ENCODE assay signal across 31 cellular contexts in the genomic region with DNA sequence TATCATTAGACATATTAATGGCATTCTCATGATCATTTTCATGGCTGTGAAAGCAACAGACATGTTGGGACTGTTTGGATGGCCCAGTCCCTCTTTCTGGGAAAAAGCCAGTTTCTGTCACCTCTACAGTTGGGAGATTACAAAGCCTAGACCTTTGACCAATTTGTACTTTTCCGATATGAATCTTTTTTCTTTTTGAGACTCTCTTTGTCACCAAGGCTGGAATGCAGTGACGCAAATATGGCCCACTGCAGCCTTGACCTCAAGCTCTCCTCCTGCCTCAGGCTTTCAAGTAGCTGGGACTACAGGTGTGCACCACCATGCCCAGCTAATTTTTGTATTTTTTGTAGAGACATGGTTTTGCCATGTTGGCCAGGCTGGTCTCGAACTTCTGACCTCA.
"Had no signal": no experiment of that assay in that cellular context is flagged by ENCODE, and none has a peak within 500 bp of the region (broad histone marks: within the 10 kb centered on the region; RNA-seq: fewer than 3 reads in every experiment).

No MANE protein-coding gene starts in this region.

- DNase-seq: activated CD4-positive, alpha-beta memory T cell treated with anti-CD3 and anti-CD28 coated beads for 36 hours; activated CD4-positive, alpha-beta T cell treated with anti-CD3 and anti-CD28 coated beads for 36 hours; activated CD4-positive, alpha-beta T cell treated with anti-CD3 and anti-CD28 coated beads, Interleukin-2, amount 10 ng/mL, durations not matched to agents 24 days and 14 days; activated CD4-positive, CD25-positive, alpha-beta regulatory T cell; activated CD4-positive, CD25-positive, alpha-beta regulatory T cell treated with anti-CD3 and anti-CD28 coated beads, Interleukin-2, amount 50 U/mL, for 72 hours; activated CD8-positive, alpha-beta memory T cell treated with anti-CD3 and anti-CD28 coated beads, Interleukin-2, amount 10 ng/mL, durations not matched to agents 7 days and 5 days; activated CD8-positive, alpha-beta memory T cell treated with anti-CD3 and anti-CD28 coated beads, Interleukin-2, amount 50 U/mL, for 4 hours; activated CD8-positive, alpha-beta T cell treated with anti-CD3 and anti-CD28 coated beads, Interleukin-2, amount 10 ng/mL, durations not matched to agents 7 days and 5 days; activated effector memory CD4-positive, alpha-beta T cell treated with anti-CD3 and anti-CD28 coated beads, Interleukin-2, amount 50 U/mL, for 16 hours; activated naive CD4-positive, alpha-beta T cell treated with anti-CD3 and anti-CD28 coated beads for 36 hours; activated naive CD8-positive, alpha-beta T cell treated with anti-CD3 and anti-CD28 coated beads for 36 hours; activated naive CD8-positive, alpha-beta T cell treated with anti-CD3 and anti-CD28 coated beads, Interleukin-2, amount 50 U/mL, for 24 hours; activated T-cell treated with anti-CD3 and anti-CD28 coated beads, Interleukin-2, amount 50 U/mL, for 1 hour; activated T-cell treated with anti-CD3 and anti-CD28 coated beads, Interleukin-2, amount 50 U/mL, for 48 hours; brain microvascular endothelial cell; dorsolateral prefrontal cortex; effector memory CD4-positive, alpha-beta T cell; endodermal cell; foreskin fibroblast; head of caudate nucleus; T-helper 2 cell had no signal

- H3K27me3 ChIP-seq: ascending aorta, brain microvascular endothelial cell had no signal

- ATAC-seq: activated CD4-positive, alpha-beta T cell treated with anti-CD3 and anti-CD28 coated beads for 36 hours; activated CD8-positive, alpha-beta memory T cell treated with anti-CD3 and anti-CD28 coated beads, Interleukin-2, amount 10 ng/mL, durations not matched to agents 7 days and 5 days; activated CD8-positive, alpha-beta T cell treated with anti-CD3 and anti-CD28 coated beads, Interleukin-2, amount 10 ng/mL, durations not matched to agents 7 days and 5 days; activated naive CD8-positive, alpha-beta T cell treated with anti-CD3 and anti-CD28 coated beads, Interleukin-2, amount 50 U/mL, for 24 hours; esophagus mucosa had no signal

- H3K4me1 ChIP-seq: ascending aorta had no signal

- H3K4me3 ChIP-seq: ascending aorta, coronary artery, dorsolateral prefrontal cortex had no signal

- H3K27me3 Mint-ChIP-seq: activated CD4-positive, alpha-beta memory T cell treated with anti-CD3 and anti-CD28 coated beads for 36 hours; activated CD4-positive, alpha-beta T cell treated with anti-CD3 and anti-CD28 coated beads for 36 hours; activated CD4-positive, alpha-beta T cell treated with anti-CD3 and anti-CD28 coated beads, Interleukin-2, amount 10 ng/mL, durations not matched to agents 24 days and 14 days; activated CD8-positive, alpha-beta memory T cell treated with anti-CD3 and anti-CD28 coated beads, Interleukin-2, amount 10 ng/mL, durations not matched to agents 7 days and 5 days; activated naive CD4-positive, alpha-beta T cell treated with anti-CD3 and anti-CD28 coated beads, Interleukin-2, amount 50 U/mL, for 24 hours; activated naive CD8-positive, alpha-beta T cell treated with anti-CD3 and anti-CD28 coated beads for 36 hours; activated naive CD8-positive, alpha-beta T cell treated with anti-CD3 and anti-CD28 coated beads, Interleukin-2, amount 50 U/mL, for 24 hours; central memory CD8-positive, alpha-beta T cell; dendritic cell treated with granulocyte-macrophage colony-stimulating factor and Interleukin-4, amounts not matched to agents 40 ng/mL and 50 ng/mL, for 4 days had no signal

- H3K9me3 Mint-ChIP-seq: activated CD4-positive, alpha-beta memory T cell treated with anti-CD3 and anti-CD28 coated beads for 36 hours; activated CD4-positive, alpha-beta T cell treated with anti-CD3 and anti-CD28 coated beads, Interleukin-2, amount 10 ng/mL, durations not matched to agents 24 days and 14 days; activated naive CD4-positive, alpha-beta T cell treated with anti-CD3 and anti-CD28 coated beads for 36 hours; activated naive CD4-positive, alpha-beta T cell treated with anti-CD3 and anti-CD28 coated beads, Interleukin-2, amount 50 U/mL, for 24 hours; activated naive CD8-positive, alpha-beta T cell treated with anti-CD3 and anti-CD28 coated beads for 36 hours; activated naive CD8-positive, alpha-beta T cell treated with anti-CD3 and anti-CD28 coated beads, Interleukin-2, amount 50 U/mL, for 24 hours; activated T-helper 1 cell treated with anti-CD3 and anti-CD28 coated beads, Interleukin-12 subunit alpha, Interleukin-12 subunit beta, Interleukin-2, Interleukin-4 antibody, amounts not matched to agents 30 ng/mL and 10 ng/mL and 1 ng/mL, durations not matched to agents 14 hours and 24 hours and 36 hours; activated T-helper 2 cell treated with anti-CD3 and anti-CD28 coated beads, Interferon-gamma antibody, Interleukin-2, Interleukin-4, amounts not matched to agents 10 μg/mL and 5 μg/mL and 100 μg/mL, durations not matched to agents 14 hours and 24 hours and 36 hours; central memory CD8-positive, alpha-beta T cell; dendritic cell treated with granulocyte-macrophage colony-stimulating factor and Interleukin-4, amounts not matched to agents 40 ng/mL and 50 ng/mL, for 4 days had no signal

- H3K4me1 Mint-ChIP-seq: activated CD4-positive, alpha-beta T cell treated with anti-CD3 and anti-CD28 coated beads for 36 hours; activated CD4-positive, alpha-beta T cell treated with anti-CD3 and anti-CD28 coated beads, Interleukin-2, amount 10 ng/mL, durations not matched to agents 24 days and 14 days; activated naive CD4-positive, alpha-beta T cell treated with anti-CD3 and anti-CD28 coated beads, Interleukin-2, amount 50 U/mL, for 24 hours; activated naive CD8-positive, alpha-beta T cell treated with anti-CD3 and anti-CD28 coated beads for 36 hours; activated naive CD8-positive, alpha-beta T cell treated with anti-CD3 and anti-CD28 coated beads, Interleukin-2, amount 50 U/mL, for 24 hours; central memory CD8-positive, alpha-beta T cell; endodermal cell had no signal

- FAIRE-seq: bronchial epithelial cell, frontal cortex had no signal

- H3K27ac ChIP-seq: ascending aorta, brain microvascular endothelial cell, coronary artery, dorsolateral prefrontal cortex had no signal

- H3K9me3 ChIP-seq: ascending aorta had no signal

- H3K27ac Mint-ChIP-seq: activated CD4-positive, alpha-beta memory T cell treated with anti-CD3 and anti-CD28 coated beads for 36 hours; activated CD4-positive, alpha-beta T cell treated with anti-CD3 and anti-CD28 coated beads for 36 hours; activated CD4-positive, alpha-beta T cell treated with anti-CD3 and anti-CD28 coated beads, Interleukin-2, amount 10 ng/mL, durations not matched to agents 24 days and 14 days; activated CD8-positive, alpha-beta memory T cell treated with anti-CD3 and anti-CD28 coated beads, Interleukin-2, amount 10 ng/mL, durations not matched to agents 7 days and 5 days; activated CD8-positive, alpha-beta T cell treated with anti-CD3 and anti-CD28 coated beads, Interleukin-2, amount 10 ng/mL, durations not matched to agents 7 days and 5 days; activated naive CD4-positive, alpha-beta T cell treated with anti-CD3 and anti-CD28 coated beads for 36 hours; activated naive CD4-positive, alpha-beta T cell treated with anti-CD3 and anti-CD28 coated beads, Interleukin-2, amount 50 U/mL, for 24 hours; activated naive CD8-positive, alpha-beta T cell treated with anti-CD3 and anti-CD28 coated beads for 36 hours; activated naive CD8-positive, alpha-beta T cell treated with anti-CD3 and anti-CD28 coated beads, Interleukin-2, amount 50 U/mL, for 24 hours; activated T-helper 1 cell treated with anti-CD3 and anti-CD28 coated beads, Interleukin-12 subunit alpha, Interleukin-12 subunit beta, Interleukin-2, Interleukin-4 antibody, amounts not matched to agents 30 ng/mL and 10 ng/mL and 1 ng/mL, durations not matched to agents 14 hours and 24 hours and 36 hours; activated T-helper 2 cell treated with anti-CD3 and anti-CD28 coated beads, Interferon-gamma antibody, Interleukin-2, Interleukin-4, amounts not matched to agents 10 μg/mL and 5 μg/mL and 100 μg/mL, durations not matched to agents 14 hours and 24 hours and 36 hours; dendritic cell treated with granulocyte-macrophage colony-stimulating factor and Interleukin-4, amounts not matched to agents 40 ng/mL and 50 ng/mL, for 4 days; endodermal cell had no signal

- H3K36me3 ChIP-seq: brain microvascular endothelial cell had no signal

- H3K4me3 Mint-ChIP-seq: activated CD4-positive, alpha-beta memory T cell treated with anti-CD3 and anti-CD28 coated beads for 36 hours; activated CD4-positive, alpha-beta T cell treated with anti-CD3 and anti-CD28 coated beads for 36 hours; activated CD4-positive, alpha-beta T cell treated with anti-CD3 and anti-CD28 coated beads, Interleukin-2, amount 10 ng/mL, durations not matched to agents 24 days and 14 days; activated CD8-positive, alpha-beta memory T cell treated with anti-CD3 and anti-CD28 coated beads, Interleukin-2, amount 10 ng/mL, durations not matched to agents 7 days and 5 days; activated CD8-positive, alpha-beta T cell treated with anti-CD3 and anti-CD28 coated beads, Interleukin-2, amount 10 ng/mL, durations not matched to agents 7 days and 5 days; activated naive CD4-positive, alpha-beta T cell treated with anti-CD3 and anti-CD28 coated beads for 36 hours; activated naive CD4-positive, alpha-beta T cell treated with anti-CD3 and anti-CD28 coated beads, Interleukin-2, amount 50 U/mL, for 24 hours; activated naive CD8-positive, alpha-beta T cell treated with anti-CD3 and anti-CD28 coated beads for 36 hours; activated naive CD8-positive, alpha-beta T cell treated with anti-CD3 and anti-CD28 coated beads, Interleukin-2, amount 50 U/mL, for 24 hours; activated T-helper 1 cell treated with anti-CD3 and anti-CD28 coated beads, Interleukin-12 subunit alpha, Interleukin-12 subunit beta, Interleukin-2, Interleukin-4 antibody, amounts not matched to agents 30 ng/mL and 10 ng/mL and 1 ng/mL, durations not matched to agents 14 hours and 24 hours and 36 hours; central memory CD8-positive, alpha-beta T cell; dendritic cell treated with granulocyte-macrophage colony-stimulating factor and Interleukin-4, amounts not matched to agents 40 ng/mL and 50 ng/mL, for 4 days; endodermal cell had no signal

- H3K36me3 Mint-ChIP-seq: activated naive CD8-positive, alpha-beta T cell treated with anti-CD3 and anti-CD28 coated beads for 36 hours had no signal
